Comparison of ENCODE assay signal across 9 cellular contexts in the genomic region with DNA sequence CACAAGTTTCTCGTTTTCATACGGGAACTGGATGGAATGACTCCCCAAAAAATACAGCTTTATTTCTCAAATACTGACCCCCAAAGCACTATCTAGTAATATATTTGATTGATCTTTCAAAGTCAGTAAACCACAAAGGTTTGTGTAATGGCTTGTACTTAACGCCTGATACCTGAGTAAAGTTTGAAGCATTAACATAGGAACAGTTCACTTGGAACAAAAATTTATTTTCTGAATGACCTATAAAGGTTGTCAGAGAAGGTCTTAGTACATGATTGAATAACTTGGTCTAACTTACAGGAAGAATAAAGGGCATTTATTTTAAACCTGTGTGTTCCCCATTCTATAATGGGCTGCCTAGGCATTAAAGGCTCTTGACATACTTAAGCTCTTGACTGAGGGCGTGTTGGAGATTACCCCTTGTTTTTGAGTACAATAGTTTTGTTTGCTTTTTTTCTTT. TPM values are rescaled to one million over a fixed set of nuclear protein-coding genes. Genes with fewer than 3 reads are reported as not detected.
DNase-seq lines count a peak whose midpoint lies in the region; ATAC-seq and TF ChIP-seq lines count a peak whose summit lies in the region.
"Had no signal": no experiment of that assay in that cellular context is flagged by ENCODE, and none has a peak within 500 bp of the region (broad histone marks: within the 10 kb centered on the region; RNA-seq: fewer than 3 reads in every experiment).

No MANE protein-coding gene starts in this region.

- H3K4me3 ChIP-seq in body of pancreas (peak overlapping the region in 1 of 2 donors; percentile 89), lower leg skin (ENCODE audit: low read depth, poor library complexity, severe bottlenecking) (peak overlapping the region; percentile 89), urinary bladder (ENCODE audit: low read depth, low read length) (peak overlapping the region; percentile 48)

- H3K27ac ChIP-seq in body of pancreas (peak overlapping the region; percentile 40 to 86 (median 81)), urinary bladder (ENCODE audit: low read depth) (no peak overlapping the region)
- H3K27ac ChIP-seq: HL-60 had no signal

- no peak for ATAC-seq in body of pancreas
- no peak for ATAC-seq in HG03442 (IDR thresholded peaks at IDR 0.05; ENCODE audit: unreplicated experiment)

- 4 to 7% methylated on average over 4 of the region's 4 CpGs for WGBS in body of pancreas, 2 donors
- WGBS in lower leg skin, 2 donors = 9 to 14% methylated on average over 4 of the region's 4 CpGs
- WGBS in urinary bladder = 10% methylated on average over 4 of the region's 4 CpGs

- intact Hi-C loops in body of pancreas (cut with DNase I) = no loop called here
- intact Hi-C loops in lower leg skin (cut with DNase I; ENCODE audit: low total_unique reads) = no loop called here

- no peaks in the 10 kb centered on the region for H3K9me3 Mint-ChIP-seq in activated T-cell treated with anti-CD3 and anti-CD28 coated beads, Interleukin-2, amount 50 U/mL, for 24 hours

- no peak overlapping the region for H3K4me3 Mint-ChIP-seq in activated T-cell treated with anti-CD3 and anti-CD28 coated beads, Interleukin-2, amount 50 U/mL, for 24 hours

- DNase-seq in activated T-cell treated with anti-CD3 and anti-CD28 coated beads, Interleukin-2, amount 50 U/mL, for 24 hours = no peak
- no peak for DNase-seq in activated T-cell treated with anti-CD3 and anti-CD28 coated beads, Interleukin-2, amount 50 U/mL, for 48 hours
- DNase-seq in body of pancreas = no peak
- DNase-seq in lower leg skin (ENCODE audit: low spot score in 2 of 2) = no peak
- no peak for DNase-seq in T-helper 9 cell
- DNase-seq in NCI-H510A treated with DMSO at 0.1 percent for 48 hours (lab: John Stamatoyannopoulos, UW) = no peak

- TF ChIP-seq POLR2A in body of pancreas (IDR thresholded peaks at IDR 0.05) (no peak), lower leg skin (IDR thresholded peaks at IDR 0.05) (no peak)

- H3K4me1 ChIP-seq in body of pancreas (no peaks in the 10 kb centered on the region), urinary bladder (ENCODE audit: insufficient read depth) (no peaks in the 10 kb centered on the region)

- TF ChIP-seq CTCF in body of pancreas (IDR thresholded peaks at IDR 0.05) (no peak), lower leg skin (IDR thresholded peaks at IDR 0.05) (no peak)

- H3K4me1 Mint-ChIP-seq in activated T-cell treated with anti-CD3 and anti-CD28 coated beads, Interleukin-2, amount 50 U/mL, for 24 hours (ENCODE audit: low read depth) = peaks cover 11% of the 10 kb centered on the region

- H3K9me3 ChIP-seq in body of pancreas = no peaks in the 10 kb centered on the region

- H3K27me3 ChIP-seq in body of pancreas = no peaks in the 10 kb centered on the region

- H3K27me3 Mint-ChIP-seq in activated T-cell treated with anti-CD3 and anti-CD28 coated beads, Interleukin-2, amount 50 U/mL, for 24 hours = peaks cover 22% of the 10 kb centered on the region

- peak overlapping the region; percentile 24 for H3K27ac Mint-ChIP-seq in activated T-cell treated with anti-CD3 and anti-CD28 coated beads, Interleukin-2, amount 50 U/mL, for 24 hours

- H3K36me3 ChIP-seq in body of pancreas (replicated peaks in 1 of 2; ENCODE audit: insufficient read depth in 1 of 2, low read depth in 2 of 2) (no peaks in the 10 kb centered on the region), urinary bladder (ENCODE audit: insufficient read depth) (no peaks in the 10 kb centered on the region)

- peaks cover 2% of the 10 kb centered on the region for H3K36me3 Mint-ChIP-seq in activated T-cell treated with anti-CD3 and anti-CD28 coated beads, Interleukin-2, amount 50 U/mL, for 24 hours (ENCODE audit: low read depth)

RNA-seq across cellular contexts. Expression of a gene that starts 1.4 kb away (rescaled TPM):
- total RNA-seq in body of pancreas (1 to 10 TPM; 3.6 to 3.9 TPM), lower leg skin (under 1 TPM; 0.21 to 0.84 (median 0.36) TPM), urinary bladder (28.2 TPM)
- polyA plus RNA-seq in urinary bladder = 0.72 TPM
